Comparison of ENCODE assay signal across 1 cellular context in the genomic region with DNA sequence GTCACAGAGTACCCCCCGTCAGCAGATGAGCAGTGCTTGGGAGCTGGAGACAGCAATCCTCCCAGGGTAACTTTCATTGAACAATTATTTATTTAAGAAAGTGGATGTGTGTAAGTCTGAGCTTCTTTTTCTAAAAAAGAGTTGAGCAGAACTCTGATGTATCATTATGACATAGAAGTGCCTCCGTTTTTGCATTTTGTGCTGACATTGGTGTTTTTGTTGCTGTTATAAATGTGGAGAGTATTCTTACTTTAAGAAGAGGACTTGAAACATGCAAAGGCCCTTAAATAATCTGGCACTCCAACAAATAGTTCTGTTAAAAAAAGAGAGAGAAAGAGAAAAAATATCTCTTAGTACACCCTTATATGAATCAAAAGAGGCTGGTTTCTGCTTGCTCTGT.
TF ChIP-seq lines count a peak whose summit lies in the region.

No MANE protein-coding gene starts in this region.

TF ChIP-seq in GM23338, 12 proteins besides CTCF, POLR2A, EP300 and RAD21 (continued from another document):
- TF ChIP-seq, protein P1, sequence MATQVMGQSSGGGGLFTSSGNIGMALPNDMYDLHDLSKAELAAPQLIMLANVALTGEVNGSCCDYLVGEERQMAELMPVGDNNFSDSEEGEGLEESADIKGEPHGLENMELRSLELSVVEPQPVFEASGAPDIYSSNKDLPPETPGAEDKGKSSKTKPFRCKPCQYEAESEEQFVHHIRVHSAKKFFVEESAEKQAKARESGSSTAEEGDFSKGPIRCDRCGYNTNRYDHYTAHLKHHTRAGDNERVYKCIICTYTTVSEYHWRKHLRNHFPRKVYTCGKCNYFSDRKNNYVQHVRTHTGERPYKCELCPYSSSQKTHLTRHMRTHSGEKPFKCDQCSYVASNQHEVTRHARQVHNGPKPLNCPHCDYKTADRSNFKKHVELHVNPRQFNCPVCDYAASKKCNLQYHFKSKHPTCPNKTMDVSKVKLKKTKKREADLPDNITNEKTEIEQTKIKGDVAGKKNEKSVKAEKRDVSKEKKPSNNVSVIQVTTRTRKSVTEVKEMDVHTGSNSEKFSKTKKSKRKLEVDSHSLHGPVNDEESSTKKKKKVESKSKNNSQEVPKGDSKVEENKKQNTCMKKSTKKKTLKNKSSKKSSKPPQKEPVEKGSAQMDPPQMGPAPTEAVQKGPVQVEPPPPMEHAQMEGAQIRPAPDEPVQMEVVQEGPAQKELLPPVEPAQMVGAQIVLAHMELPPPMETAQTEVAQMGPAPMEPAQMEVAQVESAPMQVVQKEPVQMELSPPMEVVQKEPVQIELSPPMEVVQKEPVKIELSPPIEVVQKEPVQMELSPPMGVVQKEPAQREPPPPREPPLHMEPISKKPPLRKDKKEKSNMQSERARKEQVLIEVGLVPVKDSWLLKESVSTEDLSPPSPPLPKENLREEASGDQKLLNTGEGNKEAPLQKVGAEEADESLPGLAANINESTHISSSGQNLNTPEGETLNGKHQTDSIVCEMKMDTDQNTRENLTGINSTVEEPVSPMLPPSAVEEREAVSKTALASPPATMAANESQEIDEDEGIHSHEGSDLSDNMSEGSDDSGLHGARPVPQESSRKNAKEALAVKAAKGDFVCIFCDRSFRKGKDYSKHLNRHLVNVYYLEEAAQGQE (IDR thresholded peaks at IDR 0.05; ENCODE audit: unreplicated experiment), result no peak
